ENCODE assay signal across 8 cellular contexts in the genomic region with DNA sequence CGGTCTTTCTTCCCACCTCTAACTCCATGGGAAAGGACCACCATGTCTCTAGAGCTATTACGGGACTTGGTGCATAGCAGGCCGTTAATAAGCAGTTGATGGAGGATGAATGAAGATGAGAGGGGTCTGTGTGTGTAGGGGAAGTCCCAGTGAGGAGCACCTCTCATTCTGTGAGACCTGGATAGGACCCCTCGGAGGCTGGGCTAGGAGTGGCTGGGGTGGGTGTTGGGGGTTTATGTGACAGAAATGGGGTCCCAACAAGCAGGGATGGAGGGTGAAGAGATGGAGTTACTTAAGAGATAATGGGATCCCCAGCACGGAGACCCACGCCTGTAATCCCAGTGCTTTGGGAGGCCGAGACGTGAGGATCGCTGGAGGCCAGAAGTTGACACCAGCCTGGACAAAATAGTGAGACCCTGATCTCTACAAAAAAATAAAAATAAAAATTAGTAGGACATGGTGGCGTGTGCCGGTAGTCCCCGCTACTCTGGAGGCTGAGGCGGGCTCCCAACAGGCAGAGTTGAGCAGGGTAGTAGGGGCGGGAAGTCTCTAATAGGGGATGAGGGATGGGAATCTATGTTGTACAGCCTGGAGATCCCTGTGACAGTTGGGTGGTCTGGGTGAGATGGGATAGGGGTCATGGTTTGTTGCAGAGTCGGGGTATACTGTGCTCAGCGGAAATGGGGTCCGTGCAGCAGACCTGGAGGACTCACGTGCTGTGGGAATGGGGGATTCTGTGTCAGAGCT. TPM values are rescaled to one million over a fixed set of nuclear protein-coding genes. Genes with fewer than 3 reads are reported as not detected.
DNase-seq lines count a peak whose midpoint lies in the region; ATAC-seq, FAIRE-seq and TF ChIP-seq lines count a peak whose summit lies in the region.

No MANE protein-coding gene starts in this region.

- H3K4me3 ChIP-seq in hepatocyte (no peak overlapping the region), small intestine (ENCODE audit: low read depth in 1 of 2, low read length in 2 of 2) (peak overlapping the region in 1 of 2 donors; percentile 61)

- DNase-seq in H9 (no peak), hepatocyte (ENCODE audit: low spot score) (no peak), small intestine (no peak), HuH-7 (ENCODE audit: low spot score) (no peak), H54 (ENCODE audit: insufficient read length, low spot score) (no peak)
- DNase-seq in activated T-helper 1 cell treated with anti-CD3 and anti-CD28 coated beads, Interleukin-12 subunit alpha, Interleukin-12 subunit beta, Interleukin-2, Interleukin-4 antibody, amounts not matched to agents 30 ng/mL and 10 ng/mL and 1 ng/mL, durations not matched to agents 14 hours and 24 hours and 36 hours (ENCODE audit: low spot score), result no peak

- no CpG with 5 or more reads among the region's 18 CpGs for WGBS in H9 (ENCODE audit: extremely low coverage, insufficient read length, low lambda C conversion rate)
- WGBS in hepatocyte (ENCODE audit: low lambda C conversion rate, missing lambda C conversion rate), result 88% methylated on average over 18 of the region's 18 CpGs
- WGBS in small intestine, 3 donors, result 81 to 84% (median 84%) methylated on average over 18 of the region's 18 CpGs

- FAIRE-seq in small intestine (lab: Jason Lieb, UNC), result no peak
- no peak for FAIRE-seq in H54 (lab: Jason Lieb, UNC)

- H2AFZ ChIP-seq in H9 (ENCODE audit: low read length), result peak overlapping the region; percentile 1
- peak overlapping the region; percentile 84 for H2AFZ ChIP-seq in hepatocyte

- H3K79me2 ChIP-seq in H9 (ENCODE audit: insufficient read depth, low read length), result no peaks in the 10 kb centered on the region
- H3K79me2 ChIP-seq in hepatocyte, result no peaks in the 10 kb centered on the region

- H3K27me3 ChIP-seq in H9 (ENCODE audit: insufficient read depth, low read length) (no peaks in the 10 kb centered on the region), hepatocyte (no peaks in the 10 kb centered on the region), small intestine (ENCODE audit: control insufficient read depth in 2 of 2, insufficient read depth in 2 of 2, low read length in 2 of 2) (no peaks in the 10 kb centered on the region)

- H3K9ac ChIP-seq in H9 (ENCODE audit: extremely low read depth, insufficient read length, low read length), result no peak overlapping the region

- no peak overlapping the region for H2BK12ac ChIP-seq in H9 (ENCODE audit: insufficient read length, low read depth, low read length)

- no peak overlapping the region for H2BK20ac ChIP-seq in H9 (ENCODE audit: low read depth, low read length, poor library complexity, severe bottlenecking)

- H3K36me3 ChIP-seq in hepatocyte (replicated peaks; ENCODE audit: insufficient read depth, low read depth) (no peaks in the 10 kb centered on the region), small intestine (ENCODE audit: control insufficient read depth in 2 of 2, insufficient read depth in 2 of 2, low read length in 2 of 2) (no peaks in the 10 kb centered on the region)

- H3K4me2 ChIP-seq in H9 (ENCODE audit: insufficient read depth, insufficient read length, low read length) (peak overlapping the region; percentile 30), hepatocyte (peak overlapping the region; percentile 80)

- H2BK5ac ChIP-seq in H9 (ENCODE audit: insufficient read length, low read length), result no peak overlapping the region

- H3K56ac ChIP-seq in H9 (ENCODE audit: insufficient read length, low read depth, low read length), result no peak overlapping the region

- ATAC-seq in HG03354 (IDR thresholded peaks at IDR 0.05; ENCODE audit: poor library complexity, severe bottlenecking, unreplicated experiment) (no peak), HG02884 (IDR thresholded peaks at IDR 0.05; ENCODE audit: unreplicated experiment) (no peak)

- peaks cover 3% of the 10 kb centered on the region for H3K27me3 Mint-ChIP-seq in H9 (ENCODE audit: low read depth)
- H3K27me3 Mint-ChIP-seq in activated T-helper 1 cell treated with anti-CD3 and anti-CD28 coated beads, Interleukin-12 subunit alpha, Interleukin-12 subunit beta, Interleukin-2, Interleukin-4 antibody, amounts not matched to agents 30 ng/mL and 10 ng/mL and 1 ng/mL, durations not matched to agents 14 hours and 24 hours and 36 hours (ENCODE audit: insufficient read depth), result no peaks in the 10 kb centered on the region

- H3K9me2 ChIP-seq in hepatocyte (replicated peaks; ENCODE audit: insufficient read depth), result no peaks in the 10 kb centered on the region

- H3K23me2 ChIP-seq in H9 (ENCODE audit: insufficient read length, low read depth, low read length, poor library complexity, severe bottlenecking), result peaks cover 8% of the 10 kb centered on the region

- H2AK5ac ChIP-seq in H9 (ENCODE audit: insufficient read length, low read length), result no peak overlapping the region

- H3K18ac ChIP-seq in H9 (ENCODE audit: insufficient read length, low read depth, low read length), result peak overlapping the region; percentile 59

- TF ChIP-seq CTCF in H9 (conservative IDR thresholded peaks at IDR 0.05) (no peak), hepatocyte (IDR thresholded peaks at IDR 0.05; ENCODE audit: poor library complexity) (no peak)

- H2BK120ac ChIP-seq in H9 (ENCODE audit: low read depth, low read length, poor library complexity, severe bottlenecking), result no peak overlapping the region

- no peak for TF ChIP-seq POLR2A in H54 (IDR thresholded peaks at IDR 0.05; ENCODE audit: low read depth, low read length)

- H3K9me3 ChIP-seq in H9 (ENCODE audit: control insufficient read depth, low read depth, low read length), result no peaks in the 10 kb centered on the region
- peaks cover 4% of the 10 kb centered on the region for H3K9me3 ChIP-seq in hepatocyte (ENCODE audit: low read depth)
- no peaks in the 10 kb centered on the region for H3K9me3 ChIP-seq in small intestine (ENCODE audit: control insufficient read depth, low read depth)

- H3K4me1 ChIP-seq in H9 (ENCODE audit: insufficient read depth, low read length) (no peaks in the 10 kb centered on the region), hepatocyte (ENCODE audit: insufficient read depth) (peaks cover 26% of the 10 kb centered on the region), small intestine (ENCODE audit: control insufficient read depth in 2 of 2, insufficient read depth in 1 of 2, low read depth in 1 of 2, low read length in 1 of 2) (peaks cover 0 to 3% of the 10 kb centered on the region in 2 donors)

- intact Hi-C loops in activated T-helper 1 cell treated with anti-CD3 and anti-CD28 coated beads, Interleukin-12 subunit alpha, Interleukin-12 subunit beta, Interleukin-2, Interleukin-4 antibody, amounts not matched to agents 30 ng/mL and 10 ng/mL and 1 ng/mL, durations not matched to agents 14 hours and 24 hours and 36 hours (cut with micrococcal nuclease), result loop anchor here (1.0 to 5.0 kb wide), 6 partner anchors 11 to 381 kb away; a partner anchor contains a TSS

- 0 out of 2 replicates have a peak overlapping the region, but pooled peaks have one; percentile 37 for H3K14ac ChIP-seq in H9 (ENCODE audit: insufficient read depth, low read length)

- no peak overlapping the region for H3K4ac ChIP-seq in H9 (ENCODE audit: low read depth, low read length)

- no peak overlapping the region for H4K91ac ChIP-seq in H9 (ENCODE audit: insufficient read length, low read depth, low read length)

- H4K8ac ChIP-seq in H9 (replicated peaks; ENCODE audit: insufficient read length, low read depth, low read length), result no peak overlapping the region

- H2BK15ac ChIP-seq in H9 (ENCODE audit: low read depth, low read length), result no peak overlapping the region

- peaks cover 20 to 21% of the 10 kb centered on the region in 2 experiments for H3K4me1 Mint-ChIP-seq in H9
- H3K4me1 Mint-ChIP-seq in activated T-helper 1 cell treated with anti-CD3 and anti-CD28 coated beads, Interleukin-12 subunit alpha, Interleukin-12 subunit beta, Interleukin-2, Interleukin-4 antibody, amounts not matched to agents 30 ng/mL and 10 ng/mL and 1 ng/mL, durations not matched to agents 14 hours and 24 hours and 36 hours (ENCODE audit: low read depth), result peaks cover 27% of the 10 kb centered on the region

- no peaks in the 10 kb centered on the region for H4K20me1 ChIP-seq in H9 (ENCODE audit: control insufficient read depth, insufficient read depth, insufficient read length)
- H4K20me1 ChIP-seq in hepatocyte (ENCODE audit: insufficient read depth, poor library complexity, severe bottlenecking), result no peaks in the 10 kb centered on the region

- H3K4me3 Mint-ChIP-seq in H9, result peak overlapping the region; percentile 61 to 77
- peak overlapping the region; percentile 84 for H3K4me3 Mint-ChIP-seq in activated T-helper 1 cell treated with anti-CD3 and anti-CD28 coated beads, Interleukin-12 subunit alpha, Interleukin-12 subunit beta, Interleukin-2, Interleukin-4 antibody, amounts not matched to agents 30 ng/mL and 10 ng/mL and 1 ng/mL, durations not matched to agents 14 hours and 24 hours and 36 hours

- peaks cover 3 to 7% (median 5%) of the 10 kb centered on the region in 3 experiments; a peak in 6 of 7 replicates for H3K36me3 Mint-ChIP-seq in H9 (ENCODE audit: insufficient read depth in 1 of 3, low read depth in 3 of 3)
- peaks cover 11% of the 10 kb centered on the region for H3K36me3 Mint-ChIP-seq in activated T-helper 1 cell treated with anti-CD3 and anti-CD28 coated beads, Interleukin-12 subunit alpha, Interleukin-12 subunit beta, Interleukin-2, Interleukin-4 antibody, amounts not matched to agents 30 ng/mL and 10 ng/mL and 1 ng/mL, durations not matched to agents 14 hours and 24 hours and 36 hours (ENCODE audit: low read depth)

- H3T11ph ChIP-seq in H9 (ENCODE audit: low read length), result no peak overlapping the region

- no peak overlapping the region for H3K23ac ChIP-seq in H9 (ENCODE audit: insufficient read length, low read depth, low read length)

- no peaks in the 10 kb centered on the region for H3K79me1 ChIP-seq in H9 (ENCODE audit: insufficient read depth, low read depth, low read length, poor library complexity, severe bottlenecking)

- no peak overlapping the region for H4K5ac ChIP-seq in H9 (ENCODE audit: insufficient read length, low read depth, low read length)

- no peak overlapping the region for H3K27ac ChIP-seq in H9 (ENCODE audit: insufficient read length, low read depth, low read length)
- H3K27ac ChIP-seq in hepatocyte, result peak overlapping the region; percentile 95
- peak overlapping the region; percentile 86 to 95 for H3K27ac ChIP-seq in small intestine (ENCODE audit: low read depth in 1 of 2, low read length in 1 of 2)

- peaks cover 2 to 7% of the 10 kb centered on the region in 2 experiments for H3K9me3 Mint-ChIP-seq in H9
- peaks cover 7% of the 10 kb centered on the region for H3K9me3 Mint-ChIP-seq in activated T-helper 1 cell treated with anti-CD3 and anti-CD28 coated beads, Interleukin-12 subunit alpha, Interleukin-12 subunit beta, Interleukin-2, Interleukin-4 antibody, amounts not matched to agents 30 ng/mL and 10 ng/mL and 1 ng/mL, durations not matched to agents 14 hours and 24 hours and 36 hours

- H3K27ac Mint-ChIP-seq in H9, result peak overlapping the region; percentile 29 to 86 (median 84); a peak in 4 of 7 replicates
- H3K27ac Mint-ChIP-seq in activated T-helper 1 cell treated with anti-CD3 and anti-CD28 coated beads, Interleukin-12 subunit alpha, Interleukin-12 subunit beta, Interleukin-2, Interleukin-4 antibody, amounts not matched to agents 30 ng/mL and 10 ng/mL and 1 ng/mL, durations not matched to agents 14 hours and 24 hours and 36 hours, result peak overlapping the region; percentile 97

RNA-seq across cellular contexts. Expression of a gene that starts 0.7 kb away (rescaled TPM):
- total RNA-seq in H9 (2021) (5.2 and 6.0 TPM in 2 replicates), hepatocyte (1.2 and 2.3 TPM in 2 replicates)
- total RNA-seq in activated T-helper 1 cell treated with anti-CD3 and anti-CD28 coated beads, Interleukin-12 subunit alpha, Interleukin-12 subunit beta, Interleukin-2, Interleukin-4 antibody, amounts not matched to agents 30 ng/mL and 10 ng/mL and 1 ng/mL, durations not matched to agents 14 hours and 24 hours and 36 hours, result 6.7 and 6.8 TPM in 2 replicates
- polyA plus RNA-seq in hepatocyte (3.1 and 3.6 TPM in 2 replicates), small intestine (1 to 10 TPM; 3.2 to 4.4 (median 3.6) TPM)

RNA-seq across cellular contexts. Expression of a gene that starts 11.0 kb away (rescaled TPM):
- total RNA-seq in H9 (2021) (4.5 and 5.7 TPM in 2 replicates), hepatocyte (3.9 and 4.1 TPM in 2 replicates)
- total RNA-seq in activated T-helper 1 cell treated with anti-CD3 and anti-CD28 coated beads, Interleukin-12 subunit alpha, Interleukin-12 subunit beta, Interleukin-2, Interleukin-4 antibody, amounts not matched to agents 30 ng/mL and 10 ng/mL and 1 ng/mL, durations not matched to agents 14 hours and 24 hours and 36 hours, result 7.3 and 7.9 TPM in 2 replicates
- polyA plus RNA-seq in hepatocyte (4.7 and 4.8 TPM in 2 replicates), small intestine (1 to 10 TPM; 5.4 to 8.7 (median 7.2) TPM)

RNA-seq across cellular contexts. Expression of a gene that starts 44.9 kb away (rescaled TPM):
- total RNA-seq in H9 (2021) (57.9 and 58.7 TPM in 2 replicates), hepatocyte (9.1 and 11.0 TPM in 2 replicates)
- total RNA-seq in activated T-helper 1 cell treated with anti-CD3 and anti-CD28 coated beads, Interleukin-12 subunit alpha, Interleukin-12 subunit beta, Interleukin-2, Interleukin-4 antibody, amounts not matched to agents 30 ng/mL and 10 ng/mL and 1 ng/mL, durations not matched to agents 14 hours and 24 hours and 36 hours, result 77.5 and 80.6 TPM in 2 replicates
- polyA plus RNA-seq in hepatocyte (11.8 and 14.3 TPM in 2 replicates), small intestine (10 to 100 TPM in 1 of 3 donors, 1 to 10 TPM in 2; 2.2 to 10.9 (median 2.5) TPM)

RNA-seq across cellular contexts. Expression of a gene that starts 56.9 kb away (rescaled TPM):
- total RNA-seq in H9 (2021), result 51.5 and 57.7 TPM in 2 replicates
- 30.7 and 31.2 TPM in 2 replicates for total RNA-seq in activated T-helper 1 cell treated with anti-CD3 and anti-CD28 coated beads, Interleukin-12 subunit alpha, Interleukin-12 subunit beta, Interleukin-2, Interleukin-4 antibody, amounts not matched to agents 30 ng/mL and 10 ng/mL and 1 ng/mL, durations not matched to agents 14 hours and 24 hours and 36 hours
- 46.2 and 50.6 TPM in 2 replicates for total RNA-seq in hepatocyte
- polyA plus RNA-seq in hepatocyte, result 55.4 and 64.9 TPM in 2 replicates
- polyA plus RNA-seq in small intestine, result 10 to 100 TPM; 30.6 to 54.8 (median 53.8) TPM
